In the genomic region with DNA sequence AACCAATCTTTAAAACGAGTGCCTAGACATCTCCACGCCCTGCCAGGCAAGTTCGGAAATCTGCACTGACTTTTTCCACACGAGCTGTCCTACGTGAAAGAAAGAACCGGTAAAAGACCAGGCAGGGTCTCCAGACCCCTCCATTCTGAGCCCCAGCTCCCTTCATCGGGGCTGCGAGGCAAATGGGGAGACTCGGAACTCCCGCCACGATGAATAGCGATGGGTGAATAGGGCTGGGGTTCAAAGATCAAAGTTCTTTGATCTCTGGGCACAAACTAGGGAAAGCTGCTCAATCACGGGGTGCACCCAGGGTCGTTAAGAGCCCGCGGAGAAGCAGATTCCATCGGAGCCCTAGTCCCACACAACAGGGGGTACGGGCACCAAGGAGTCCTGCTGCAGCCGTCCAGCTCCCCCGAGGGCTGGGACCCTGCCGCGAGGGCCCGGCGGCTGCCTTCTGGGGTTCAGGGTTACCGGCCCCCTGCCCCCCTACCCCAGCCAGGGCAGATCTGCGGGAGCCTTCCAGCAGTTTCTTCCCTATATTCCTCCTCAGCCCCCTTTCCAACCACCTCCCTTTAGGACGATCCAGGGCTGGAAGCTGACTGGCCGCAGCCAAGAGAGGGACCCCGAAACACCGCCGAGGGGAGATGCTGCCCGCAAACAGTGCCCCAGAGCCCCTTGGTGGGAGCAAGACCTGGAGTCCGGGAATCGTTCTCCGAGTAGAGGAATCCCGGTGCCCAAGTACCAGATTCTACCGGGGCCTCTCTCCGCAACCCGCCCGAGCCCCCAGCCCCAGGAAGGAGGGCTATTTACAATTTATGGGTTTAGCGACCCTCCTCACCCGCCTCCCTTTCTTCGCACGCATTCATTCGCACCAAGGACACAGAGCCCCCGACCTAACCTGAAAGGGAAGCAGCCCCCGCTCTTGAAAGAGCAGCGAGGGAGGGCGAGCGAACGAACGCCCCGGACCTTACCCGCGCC, we compare ENCODE assay signal across 8 cellular contexts. TPM values are rescaled to one million over a fixed set of nuclear protein-coding genes. Genes with fewer than 3 reads are reported as not detected.
DNase-seq lines count a peak whose midpoint lies in the region; ATAC-seq, FAIRE-seq and TF ChIP-seq lines count a peak whose summit lies in the region.

No MANE protein-coding gene starts in this region.

- TF ChIP-seq CTCF in activated B cell treated with CpG ODN at 0.5 μM for 24 hours (IDR thresholded peaks at IDR 0.05) = no peak

- H3K27ac Mint-ChIP-seq in activated B cell treated with CpG ODN at 0.5 μM for 24 hours = no peak overlapping the region

- WGBS in right cardiac atrium = under 1% methylated on average over 55 of the region's 55 CpGs
- WGBS in small intestine, 3 donors = 0 to 1% (median 1%) methylated on average over 55 of the region's 55 CpGs

- H3K27me3 ChIP-seq in HAP-1 (ENCODE audit: low read depth) = no peaks in the 10 kb centered on the region
- H3K27me3 ChIP-seq in right cardiac atrium (ENCODE audit: control insufficient read depth, insufficient read depth) = no peaks in the 10 kb centered on the region
- H3K27me3 ChIP-seq in small intestine (ENCODE audit: control insufficient read depth in 2 of 2, insufficient read depth in 2 of 2, low read length in 2 of 2) = peaks cover 0 to 5% of the 10 kb centered on the region in 2 donors

- intact Hi-C loops in activated B cell treated with CpG ODN at 0.5 μM for 24 hours (cut with micrococcal nuclease) (loop anchor here (1.0 to 5.0 kb wide), 2 partner anchors 70 to 300 kb away; a partner anchor contains a TSS), right cardiac atrium (cut with DNase I) (no loop called here)

- peak overlapping the region; percentile 80 for H3K4me3 Mint-ChIP-seq in activated B cell treated with CpG ODN at 0.5 μM for 24 hours

- CTCF ChIA-PET in activated B cell treated with CpG ODN at 0.5 μM for 24 hours (lab: Charles Lee) = interaction anchor here (1.0 kb wide), 1 partner anchor 235 kb away, joined by 4 read pairs; no protein-coding TSS in a partner anchor

- peaks cover 29% of the 10 kb centered on the region for H3K4me1 Mint-ChIP-seq in activated B cell treated with CpG ODN at 0.5 μM for 24 hours

- H3K4me1 ChIP-seq in HAP-1 (peaks cover 19% of the 10 kb centered on the region), right cardiac atrium (ENCODE audit: control insufficient read depth, insufficient read depth, low read length) (peaks cover 2% of the 10 kb centered on the region), small intestine (ENCODE audit: control insufficient read depth in 2 of 2, insufficient read depth in 1 of 2, low read depth in 1 of 2, low read length in 1 of 2) (peaks cover 0 to 3% of the 10 kb centered on the region in 2 donors)

- peak; percentile 2 for ATAC-seq in activated B cell treated with CpG ODN at 0.5 μM for 24 hours (ENCODE audit: low read depth)
- no peak for ATAC-seq in right cardiac atrium
- no peak for ATAC-seq in HG02623 (IDR thresholded peaks at IDR 0.05; ENCODE audit: unreplicated experiment)

- DNase-seq in HAP-1 (ENCODE audit: low spot score in 2 of 2) (no peak), activated B cell treated with CpG ODN at 0.5 μM for 24 hours (peak; percentile 20), right cardiac atrium (no peak), small intestine (peak; percentile 81), GF-D8 (lab: John Stamatoyannopoulos, UW) (no peak), NCI-H2171 (lab: John Stamatoyannopoulos, UW) (no peak), NCI-H1436 treated with DMSO at 0.1 percent for 48 hours (lab: John Stamatoyannopoulos, UW) (no peak)

- no peaks in the 10 kb centered on the region for H3K36me3 Mint-ChIP-seq in activated B cell treated with CpG ODN at 0.5 μM for 24 hours (ENCODE audit: low read depth)

- H3K4me3 ChIP-seq in HAP-1 (peak overlapping the region; percentile 72), right cardiac atrium (ENCODE audit: low read length) (peak overlapping the region; percentile 95), small intestine (ENCODE audit: low read depth in 1 of 2, low read length in 2 of 2) (peak overlapping the region; percentile 39 to 69)

- H3K36me3 ChIP-seq in HAP-1 (replicated peaks) (no peaks in the 10 kb centered on the region; the same call in 1 of the 2 replicates), small intestine (ENCODE audit: control insufficient read depth in 2 of 2, insufficient read depth in 2 of 2, low read length in 2 of 2) (no peaks in the 10 kb centered on the region)

- H3K9me3 ChIP-seq in HAP-1 = no peaks in the 10 kb centered on the region
- H3K9me3 ChIP-seq in right cardiac atrium (ENCODE audit: control insufficient read depth, low read length) = no peaks in the 10 kb centered on the region
- no peaks in the 10 kb centered on the region for H3K9me3 ChIP-seq in small intestine (ENCODE audit: control insufficient read depth, low read depth)

- in situ Hi-C loops in HAP-1 (cut with MboI; ENCODE audit: low sequenced_read_pairs) = loop anchor here (10.0 kb wide), 1 partner anchor 237 kb away; no protein-coding TSS in a partner anchor

- H3K27ac ChIP-seq in right cardiac atrium (ENCODE audit: low read length) (peak overlapping the region; percentile 88), small intestine (ENCODE audit: low read depth in 1 of 2, low read length in 1 of 2) (peak overlapping the region; percentile 2 to 60)

- H3K9me3 Mint-ChIP-seq in activated B cell treated with CpG ODN at 0.5 μM for 24 hours = no peaks in the 10 kb centered on the region

- no peak for FAIRE-seq in small intestine (lab: Jason Lieb, UNC)

- peaks cover 58% of the 10 kb centered on the region for H3K27me3 Mint-ChIP-seq in activated B cell treated with CpG ODN at 0.5 μM for 24 hours

- POLR2A ChIA-PET in activated B cell treated with CpG ODN at 0.5 μM for 24 hours (lab: Charles Lee) = interaction anchor here (0.7 kb wide), 2 partner anchors 354 to 707 kb away, joined by 3 to 4 read pairs; no protein-coding TSS in a partner anchor

RNA-seq across cellular contexts. Expression of a gene that starts 1.0 kb away (rescaled TPM):
- total RNA-seq in activated B cell treated with CpG ODN at 0.5 μM for 24 hours (0.16 TPM in 1 of 2 replicates, not detected in the other), right cardiac atrium (10 to 100 TPM; 21.8 to 32.3 (median 29.2) TPM)
- polyA plus RNA-seq in right cardiac atrium (14.6 TPM), small intestine (10 to 100 TPM in 2 of 3 donors, 1 to 10 TPM in 1; 2.2 to 15.2 (median 10.5) TPM)

RNA-seq across cellular contexts. Expression of a gene that starts 19.2 kb away (rescaled TPM):
- total RNA-seq in activated B cell treated with CpG ODN at 0.5 μM for 24 hours (26.2 and 29.9 TPM in 2 replicates), right cardiac atrium (10 to 100 TPM; 12.7 to 17.5 (median 16.3) TPM)
- polyA plus RNA-seq in right cardiac atrium (14.5 TPM), small intestine (10 to 100 TPM; 15.1 to 22.7 (median 18.3) TPM)

Comparison
In these comparisons a context has a peak if more than half of its experiments do, and no peak if none do; other contexts are left out.
1. DNase-seq: peak in activated B cell treated with CpG ODN at 0.5 μM for 24 hours (single experiment) and small intestine (single experiment); none in HAP-1 (0 of 2), right cardiac atrium (0 of 3), GF-D8 (single experiment), NCI-H2171 (single experiment) and NCI-H1436 treated with DMSO at 0.1 percent for 48 hours (single experiment).
2. RNA of a gene that starts 1.0 kb away (total RNA-seq): 21.8 to 32.3 TPM in right cardiac atrium; 0.16 TPM in activated B cell treated with CpG ODN at 0.5 μM for 24 hours; every median in the first group is over 10 times any median in the second.
3. Peak in every context shown above with its lines, with median percentiles within 50 percentile points of each other: H3K4me3 ChIP-seq.